Comparison of ENCODE assay signal across 21 cellular contexts in genomic region chr22:46656856-46657654, GRCh38. TPM values are rescaled to one million over a fixed set of nuclear protein-coding genes. Genes with fewer than 3 reads are reported as not detected.
DNase-seq lines count a peak whose midpoint lies in the region; ATAC-seq and TF ChIP-seq lines count a peak whose summit lies in the region.
"Had no signal": no experiment of that assay in that cellular context is flagged by ENCODE, and none has a peak within 500 bp of the region (broad histone marks: within the 10 kb centered on the region; RNA-seq: fewer than 3 reads in every experiment).

No MANE protein-coding gene starts in this region.

- H3K27me3 Mint-ChIP-seq in T-helper 1 cell treated with Interleukin-12 subunit alpha and Interleukin-12 subunit beta and Interleukin-4 antibody, amounts not matched to agents 30 μg/mL and 1 μg/mL, for 36 hours (ENCODE audit: low read depth): no peaks in the 10 kb centered on the region
- no peaks in the 10 kb centered on the region for H3K27me3 Mint-ChIP-seq in activated T-helper 17 cell treated with anti-CD3 and anti-CD28 coated beads, Interleukin-2, amount 50 U/mL, for 72 hours
- H3K27me3 Mint-ChIP-seq: CD4-positive, CD25-positive, alpha-beta regulatory T cell had no signal

- H3K4me1 ChIP-seq in neutrophil (ENCODE audit: control insufficient read depth in 1 of 2, insufficient read depth in 1 of 2, low read depth in 1 of 2, low read length in 1 of 2): peaks cover 31 to 43% of the 10 kb centered on the region in 2 experiments

- DNase-seq in T-helper 1 cell: no peak
- no peak for DNase-seq in activated naive CD4-positive, alpha-beta T cell treated with anti-CD3 and anti-CD28 coated beads, Interleukin-2, amount 50 U/mL, for 72 hours (ENCODE audit: low spot score in 2 of 2)
- no peak for DNase-seq in activated naive CD4-positive, alpha-beta T cell (lab: John Stamatoyannopoulos, UW)
- DNase-seq in stimulated activated CD4-positive, alpha-beta T cell treated with anti-CD3 and anti-CD28 coated beads, Interleukin-2, amount 100 ng/mL, for 48 hours: no peak
- DNase-seq: AML-193; CD4-positive, CD25-positive, alpha-beta regulatory T cell; COR-L47; GDM1; NCI-H1092 treated with DMSO at 0.1 percent for 48 hours; NCI-H146; NCI-H2081; NCI-H2171 treated with DMSO at 0.1 percent for 48 hours; NCI-H446; NCI-H69 had no signal

- peaks cover 31% of the 10 kb centered on the region for H3K36me3 ChIP-seq in neutrophil

- TF ChIP-seq CTCF in neutrophil (IDR thresholded peaks at IDR 0.05): no peak

- no peaks in the 10 kb centered on the region for H3K9me3 Mint-ChIP-seq in T-helper 1 cell treated with Interleukin-12 subunit alpha and Interleukin-12 subunit beta and Interleukin-4 antibody, amounts not matched to agents 30 μg/mL and 1 μg/mL, for 36 hours
- no peaks in the 10 kb centered on the region for H3K9me3 Mint-ChIP-seq in activated naive CD4-positive, alpha-beta T cell treated with anti-CD3 and anti-CD28 coated beads, Interleukin-2, amount 50 U/mL, for 72 hours
- H3K9me3 Mint-ChIP-seq in activated T-helper 17 cell treated with anti-CD3 and anti-CD28 coated beads, Interleukin-2, amount 50 U/mL, for 72 hours: no peaks in the 10 kb centered on the region
- H3K9me3 Mint-ChIP-seq: CD4-positive, CD25-positive, alpha-beta regulatory T cell; GM23338 had no signal

- H3K4me1 Mint-ChIP-seq in T-helper 1 cell treated with Interleukin-12 subunit alpha and Interleukin-12 subunit beta and Interleukin-4 antibody, amounts not matched to agents 30 μg/mL and 1 μg/mL, for 36 hours (ENCODE audit: low read depth): peaks cover 26% of the 10 kb centered on the region
- peaks cover 25% of the 10 kb centered on the region for H3K4me1 Mint-ChIP-seq in activated T-helper 17 cell treated with anti-CD3 and anti-CD28 coated beads, Interleukin-2, amount 50 U/mL, for 72 hours

- no peak for ATAC-seq in activated naive CD4-positive, alpha-beta T cell treated with anti-CD3 and anti-CD28 coated beads, Interleukin-2, amount 50 U/mL, for 72 hours
- ATAC-seq in activated T-helper 17 cell treated with anti-CD3 and anti-CD28 coated beads, Interleukin-2, amount 50 U/mL, for 72 hours (replicated peaks): no peak
- no peak for ATAC-seq in GM18858 (IDR thresholded peaks at IDR 0.05; ENCODE audit: unreplicated experiment)
- ATAC-seq: GM23338, Panc1 had no signal

- H3K4me3 Mint-ChIP-seq in T-helper 1 cell treated with Interleukin-12 subunit alpha and Interleukin-12 subunit beta and Interleukin-4 antibody, amounts not matched to agents 30 μg/mL and 1 μg/mL, for 36 hours: no peak overlapping the region
- H3K4me3 Mint-ChIP-seq in activated T-helper 17 cell treated with anti-CD3 and anti-CD28 coated beads, Interleukin-2, amount 50 U/mL, for 72 hours: no peak overlapping the region
- H3K4me3 Mint-ChIP-seq: CD4-positive, CD25-positive, alpha-beta regulatory T cell; GM23338 had no signal

- H3K4me3 ChIP-seq in neutrophil (ENCODE audit: low read depth in 1 of 2, low read length in 1 of 2): no peak overlapping the region
- H3K4me3 ChIP-seq: GM23338 had no signal

- peak overlapping the region; percentile 57 for H3K27ac Mint-ChIP-seq in T-helper 1 cell treated with Interleukin-12 subunit alpha and Interleukin-12 subunit beta and Interleukin-4 antibody, amounts not matched to agents 30 μg/mL and 1 μg/mL, for 36 hours
- H3K27ac Mint-ChIP-seq in activated naive CD4-positive, alpha-beta T cell treated with anti-CD3 and anti-CD28 coated beads, Interleukin-2, amount 50 U/mL, for 72 hours: peak overlapping the region; percentile 19 to 85
- peak overlapping the region; percentile 67 for H3K27ac Mint-ChIP-seq in activated T-helper 17 cell treated with anti-CD3 and anti-CD28 coated beads, Interleukin-2, amount 50 U/mL, for 72 hours
- H3K27ac Mint-ChIP-seq: GM23338 had no signal

- H3K36me3 Mint-ChIP-seq in T-helper 1 cell treated with Interleukin-12 subunit alpha and Interleukin-12 subunit beta and Interleukin-4 antibody, amounts not matched to agents 30 μg/mL and 1 μg/mL, for 36 hours (ENCODE audit: low read depth): peaks cover 7% of the 10 kb centered on the region
- no peaks in the 10 kb centered on the region for H3K36me3 Mint-ChIP-seq in activated naive CD4-positive, alpha-beta T cell treated with anti-CD3 and anti-CD28 coated beads, Interleukin-2, amount 50 U/mL, for 72 hours
- H3K36me3 Mint-ChIP-seq in activated T-helper 17 cell treated with anti-CD3 and anti-CD28 coated beads, Interleukin-2, amount 50 U/mL, for 72 hours (ENCODE audit: low read depth): no peaks in the 10 kb centered on the region
- H3K36me3 Mint-ChIP-seq: CD4-positive, CD25-positive, alpha-beta regulatory T cell had no signal

- no peaks in the 10 kb centered on the region for H3K9me3 ChIP-seq in neutrophil

- H3K27ac ChIP-seq in neutrophil: peak overlapping the region; percentile 66
- H3K27ac ChIP-seq: 22Rv1 had no signal

- no peaks in the 10 kb centered on the region for H3K27me3 ChIP-seq in neutrophil

RNA-seq across cellular contexts. Expression of gene GRAMD4, which starts 36.9 kb away (rescaled TPM):
- total RNA-seq in activated naive CD4-positive, alpha-beta T cell treated with anti-CD3 and anti-CD28 coated beads, Interleukin-2, amount 50 U/mL, for 72 hours: 10 to 100 TPM; 33.8 to 42.4 TPM
- 10 to 100 TPM; 23.6 to 51.0 TPM for total RNA-seq in activated T-helper 17 cell treated with anti-CD3 and anti-CD28 coated beads, Interleukin-2, amount 50 U/mL, for 72 hours
